22 cellular contexts compared by ENCODE assay signal in genomic region chr16:57661936-57662906, GRCh38. TPM values are rescaled to one million over a fixed set of nuclear protein-coding genes. Genes with fewer than 3 reads are reported as not detected.
DNase-seq lines count a peak whose midpoint lies in the region; ATAC-seq and TF ChIP-seq lines count a peak whose summit lies in the region.
"Had no signal": no experiment of that assay in that cellular context is flagged by ENCODE, and none has a peak within 500 bp of the region (broad histone marks: within the 10 kb centered on the region; RNA-seq: fewer than 3 reads in every experiment).

No MANE protein-coding gene starts in this region.

- no peaks in the 10 kb centered on the region for H3F3A ChIP-seq in GM23338 (replicated peaks; ENCODE audit: low read depth)

- H3K18ac ChIP-seq in neuronal stem cell (ENCODE audit: low read length): no peak overlapping the region

- H3K36me3 ChIP-seq in neuronal stem cell (replicated peaks in 1 of 2; ENCODE audit: control insufficient read depth in 2 of 2, insufficient read depth in 2 of 2, low read length in 2 of 2): peaks cover 51 to 72% of the 10 kb centered on the region in 2 donors
- H3K36me3 ChIP-seq in GM23338 (ENCODE audit: insufficient read depth): no peaks in the 10 kb centered on the region

- H2AFZ ChIP-seq in neuronal stem cell (ENCODE audit: low read length): no peak overlapping the region
- no peak overlapping the region for H2AFZ ChIP-seq in GM23338

- H3K27me3 ChIP-seq in neuronal stem cell (ENCODE audit: control insufficient read depth in 3 of 3, insufficient read depth in 3 of 3, low read depth in 1 of 3, low read length in 3 of 3) (no peaks in the 10 kb centered on the region), GM23338 (ENCODE audit: insufficient read depth) (no peaks in the 10 kb centered on the region)
- H3K27me3 ChIP-seq: BLaER1 had no signal

- H3K14ac ChIP-seq in neuronal stem cell (ENCODE audit: low read length): no peak overlapping the region

- no peak overlapping the region for H2BK5ac ChIP-seq in neuronal stem cell (ENCODE audit: low read length)

- no peak overlapping the region for H2BK12ac ChIP-seq in neuronal stem cell (ENCODE audit: low read length)

- H3K4ac ChIP-seq in neuronal stem cell (ENCODE audit: low read length): no peak overlapping the region

- no peak overlapping the region for H2AK5ac ChIP-seq in neuronal stem cell (ENCODE audit: low read depth, low read length)

- no peaks in the 10 kb centered on the region for H3K9me3 Mint-ChIP-seq in immature natural killer cell
- H3K9me3 Mint-ChIP-seq in GM23338: no peaks in the 10 kb centered on the region
- peaks cover 0 to 2% (median 0%) of the 10 kb centered on the region in 7 donors for H3K9me3 Mint-ChIP-seq in CD14-positive monocyte
- H3K9me3 Mint-ChIP-seq: CD4-positive, alpha-beta T cell had no signal

- DNase-seq in Right ventricle myocardium inferior (ENCODE audit: missing footprints) (peak; percentile 21), Right ventricle myocardium superior (no peak), immature natural killer cell (no peak), neuronal stem cell (ENCODE audit: low spot score) (no peak), GM23338 (ENCODE audit: low spot score) (no peak), CD14-positive monocyte (ENCODE audit: low spot score) (no peak), OCI-M1 (lab: John Stamatoyannopoulos, UW) (no peak)
- DNase-seq: CD4-positive, alpha-beta T cell; DMS53; GOT3; HCEC 1CT; IMR-90; MM.1S; NCI-H2029 treated with DMSO at 0.1 percent for 48 hours; NCI-H446 treated with DMSO at 0.1 percent for 48 hours; NCI-H526 treated with DMSO at 0.1 percent for 48 hours; SK-N-SH had no signal

- no CpG with 5 or more reads among the region's 20 CpGs for WGBS in neuronal stem cell (ENCODE audit: extremely low coverage in 2 of 2, insufficient read length in 2 of 2, insufficient replicate concordance in 1 of 2), 2 donors

- peak overlapping the region; percentile 77 to 87 (median 81) for H3K27ac Mint-ChIP-seq in immature natural killer cell
- H3K27ac Mint-ChIP-seq in GM23338: no peak overlapping the region
- peak overlapping the region in 3 of 7 donors; percentile 8 to 58 (median 38) for H3K27ac Mint-ChIP-seq in CD14-positive monocyte
- H3K27ac Mint-ChIP-seq: CD4-positive, alpha-beta T cell had no signal

- H3K4me3 ChIP-seq in neuronal stem cell (ENCODE audit: low read length in 2 of 2) (no peak overlapping the region), GM23338 (no peak overlapping the region)
- H3K4me3 ChIP-seq: BLaER1 had no signal

- no peak overlapping the region for H3K9ac ChIP-seq in neuronal stem cell (ENCODE audit: low read depth, low read length, poor library complexity)
- H3K9ac ChIP-seq: BLaER1, KMS-11, SK-N-SH had no signal

- no peak overlapping the region for H3K4me3 Mint-ChIP-seq in immature natural killer cell
- no peak overlapping the region for H3K4me3 Mint-ChIP-seq in GM23338
- H3K4me3 Mint-ChIP-seq in CD14-positive monocyte: no peak overlapping the region
- H3K4me3 Mint-ChIP-seq: CD4-positive, alpha-beta T cell had no signal

- peak overlapping the region; percentile 86 for H3K23ac ChIP-seq in neuronal stem cell (ENCODE audit: low read depth, low read length, poor library complexity)

- H3K79me1 ChIP-seq in neuronal stem cell (ENCODE audit: low read depth, low read length): no peaks in the 10 kb centered on the region

- H3K36me3 Mint-ChIP-seq in immature natural killer cell (peaks cover 37 to 60% (median 38%) of the 10 kb centered on the region in 3 donors), GM23338 (ENCODE audit: low read depth) (no peaks in the 10 kb centered on the region), CD14-positive monocyte (no peaks in the 10 kb centered on the region)

- H2BK15ac ChIP-seq in neuronal stem cell (ENCODE audit: low read length): no peak overlapping the region

- no peak overlapping the region for H4K8ac ChIP-seq in neuronal stem cell (ENCODE audit: low read depth, low read length)

- H3K79me2 ChIP-seq in GM23338 (replicated peaks; ENCODE audit: insufficient read depth): no peaks in the 10 kb centered on the region

- H3K4me1 Mint-ChIP-seq in immature natural killer cell: peaks cover 65 to 75% of the 10 kb centered on the region in 2 donors
- no peaks in the 10 kb centered on the region; the same call in 2 of the 3 replicates for H3K4me1 Mint-ChIP-seq in GM23338
- peaks cover 20% of the 10 kb centered on the region for H3K4me1 Mint-ChIP-seq in CD14-positive monocyte

- no peaks in the 10 kb centered on the region for H3K9me3 ChIP-seq in neuronal stem cell (replicated peaks in 1 of 2; ENCODE audit: control insufficient read depth in 2 of 2, insufficient read depth in 1 of 2, low read depth in 1 of 2, low read length in 2 of 2)
- H3K9me3 ChIP-seq: BLaER1, SK-N-SH had no signal

- peak overlapping the region; percentile 37 for H2BK120ac ChIP-seq in neuronal stem cell (ENCODE audit: low read depth, low read length)

- no peak overlapping the region for H3K27ac ChIP-seq in neuronal stem cell (replicated peaks; ENCODE audit: low read length)
- no peak overlapping the region for H3K27ac ChIP-seq in GM23338 (ENCODE audit: low read depth)
- H3K27ac ChIP-seq: BLaER1, KMS-11 had no signal

- H3K27me3 Mint-ChIP-seq in immature natural killer cell (ENCODE audit: low read depth in 3 of 3) (peaks cover 4 to 5% (median 4%) of the 10 kb centered on the region in 3 donors), GM23338 (ENCODE audit: insufficient read depth, low read depth, poor library complexity) (peaks cover 7% of the 10 kb centered on the region), CD14-positive monocyte (ENCODE audit: low read depth in 3 of 3) (peaks cover 1 to 7% (median 3%) of the 10 kb centered on the region in 3 donors)
- H3K27me3 Mint-ChIP-seq: CD4-positive, alpha-beta T cell had no signal

- H3K4me1 ChIP-seq in neuronal stem cell (ENCODE audit: control insufficient read depth in 2 of 2, insufficient read depth in 1 of 2, low read depth in 1 of 2, low read length in 2 of 2) (no peaks in the 10 kb centered on the region), GM23338 (ENCODE audit: insufficient read depth) (no peaks in the 10 kb centered on the region)

- intact Hi-C loops in Right ventricle myocardium inferior (cut with DNase I): no loop called here
- intact Hi-C loops in Right ventricle myocardium superior (cut with DNase I): no loop called here
- intact Hi-C loops in CD14-positive monocyte (cut with micrococcal nuclease): loop anchor here in 1 of 2 donors (5.0 kb wide), 2 partner anchors 35 to 60 kb away; no protein-coding TSS in a partner anchor

- no peaks in the 10 kb centered on the region for H3K9me2 ChIP-seq in GM23338 (ENCODE audit: insufficient read depth)
- H3K9me2 ChIP-seq: SK-N-SH had no signal

- no peaks in the 10 kb centered on the region for H4K20me1 ChIP-seq in GM23338 (replicated peaks; ENCODE audit: insufficient read depth)
- H4K20me1 ChIP-seq: BLaER1 had no signal

- H4K91ac ChIP-seq in neuronal stem cell (ENCODE audit: low read depth, low read length, poor library complexity): no peak overlapping the region

- ATAC-seq in Right ventricle myocardium inferior: no peak
- no peak for ATAC-seq in Right ventricle myocardium superior (ENCODE audit: poor library complexity)
- ATAC-seq in GM23338: no peak
- ATAC-seq: Panc1 had no signal

- H3K4me2 ChIP-seq in neuronal stem cell (ENCODE audit: insufficient read depth, low read length, poor library complexity, severe bottlenecking) (no peak overlapping the region), GM23338 (no peak overlapping the region)
- H3K4me2 ChIP-seq: BLaER1, KMS-11, SK-N-SH had no signal

- TF ChIP-seq CTCF in GM23338 (conservative IDR thresholded peaks at IDR 0.05; ENCODE audit: low read depth in 2 of 2) (no peak), CD14-positive monocyte (IDR thresholded peaks at IDR 0.05) (no peak)

TF ChIP-seq in GM23338, 12 proteins besides CTCF, POLR2A, EP300 and RAD21 (continues in another document):
- TF ChIP-seq JUNB (IDR thresholded peaks at IDR 0.05; ENCODE audit: unreplicated experiment) (no peak), POLR2AphosphoS5 (IDR thresholded peaks at IDR 0.05; ENCODE audit: low read depth) (no peak), ZNF331 (CRISPR knock-in tag; IDR thresholded peaks at IDR 0.05; ENCODE audit: low read depth) (no peak), ZNF114 (CRISPR knock-in tag; IDR thresholded peaks at IDR 0.05) (no peak), EZH2phosphoT487 (IDR thresholded peaks at IDR 0.05; ENCODE audit: unreplicated experiment) (no peak), NANOG (IDR thresholded peaks at IDR 0.05; ENCODE audit: borderline replicate concordance) (no peak)

RNA-seq across cellular contexts. Expression of gene ADGRG3, which starts 5.9 kb away (rescaled TPM):
- total RNA-seq in Right ventricle myocardium inferior (0.87 TPM), Right ventricle myocardium superior (0.48 TPM)
- polyA plus RNA-seq in immature natural killer cell (10 to 100 TPM; 13.1 to 18.4 (median 15.7) TPM), GM23338 (2016; fragmentation: Nextera tagmentation; extraction: Ambion mirVana) (not detected in 2 replicates), CD14-positive monocyte (under 1 TPM in 1 of 2 donors, not detected in 1; 0.41 TPM)
- polyA plus RNA-seq in neuronal stem cell (2013, experiment 1 of 2): 0.25 TPM
- 0.33 TPM for polyA plus RNA-seq in neuronal stem cell (2013, experiment 2 of 2)
- total RNA-seq in GM23338 (2014; rRNA removed; shearing (Covaris generic)): not detected in 2 replicates
- total RNA-seq: Daoy, IMR-90 had no signal
- polyA plus RNA-seq: AG04450, IMR-90, SK-N-SH had no signal

RNA-seq across cellular contexts. Expression of gene DRC7, which starts 32.4 kb away (rescaled TPM):
- total RNA-seq in Right ventricle myocardium inferior (not detected), Right ventricle myocardium superior (not detected)
- polyA plus RNA-seq in immature natural killer cell (not detected), GM23338 (2016; fragmentation: Nextera tagmentation; extraction: Ambion mirVana) (not detected in 2 replicates), CD14-positive monocyte (under 1 TPM in 1 of 2 donors, not detected in 1; 0.11 TPM)
- 0.28 TPM for polyA plus RNA-seq in neuronal stem cell (2013, experiment 1 of 2)
- 0.21 TPM for polyA plus RNA-seq in neuronal stem cell (2013, experiment 2 of 2)
- total RNA-seq in GM23338 (2014; rRNA removed; shearing (Covaris generic)): not detected in 2 replicates
- total RNA-seq: CD4-positive, alpha-beta T cell; Daoy; IMR-90 had no signal
- polyA plus RNA-seq: AG04450, IMR-90 had no signal

RNA-seq across cellular contexts. Expression of gene ADGRG1, which starts 33.8 kb away (rescaled TPM):
- 23.1 TPM for total RNA-seq in Right ventricle myocardium inferior
- total RNA-seq in Right ventricle myocardium superior: 23.0 TPM
- 100 to 1,000 TPM; 218 to 784 (median 395) TPM for polyA plus RNA-seq in immature natural killer cell
- 127 TPM for polyA plus RNA-seq in neuronal stem cell (2013, experiment 1 of 2)
- 124 TPM for polyA plus RNA-seq in neuronal stem cell (2013, experiment 2 of 2)
- 0.12 and 0.14 TPM in 2 replicates for total RNA-seq in GM23338 (2014; rRNA removed; shearing (Covaris generic))
- polyA plus RNA-seq in GM23338 (2016; fragmentation: Nextera tagmentation; extraction: Ambion mirVana): 0.09 and 0.47 TPM in 2 replicates
- polyA plus RNA-seq in CD14-positive monocyte: under 1 TPM; 0.08 to 0.39 TPM

Comparison
In these comparisons a context has a peak if more than half of its experiments do, and no peak if none do; other contexts are left out.
1. RNA of gene ADGRG1, which starts 33.8 kb away (total RNA-seq): 23.1 TPM in Right ventricle myocardium inferior (single experiment) and 23.0 TPM in Right ventricle myocardium superior (single experiment); 0.12 to 0.14 TPM in GM23338; every median in the first group is over 10 times any median in the second.